1 cellular context compared by ENCODE assay signal in genomic region chr16:66872927-66873684, GRCh38.
TF ChIP-seq lines count a peak whose summit lies in the region.

No MANE protein-coding gene starts in this region.

TF ChIP-seq in WTC11, 78 proteins besides CTCF, POLR2A, EP300 and RAD21 (continued from another document):
- TF ChIP-seq ATF2 (CRISPR knock-in tag; IDR thresholded peaks at IDR 0.05; ENCODE audit: borderline replicate concordance, low read depth) (no peak), ATF1 (CRISPR knock-in tag; IDR thresholded peaks at IDR 0.05) (no peak), ETV6 (CRISPR knock-in tag; IDR thresholded peaks at IDR 0.05) (peak; percentile 31; the same call in 1 of the 2 replicates), MYBL2 (CRISPR knock-in tag; IDR thresholded peaks at IDR 0.05) (0 out of 2 replicates have a peak, but pooled peaks have one; percentile 0), E2F5 (CRISPR knock-in tag; IDR thresholded peaks at IDR 0.05) (peak; percentile 62; the same call in 1 of the 2 replicates), RELA (CRISPR knock-in tag; IDR thresholded peaks at IDR 0.05; ENCODE audit: borderline replicate concordance) (no peak), CREM (CRISPR knock-in tag; IDR thresholded peaks at IDR 0.05) (peak; percentile 50; the same call in 1 of the 2 replicates), JUN (CRISPR knock-in tag; IDR thresholded peaks at IDR 0.05) (no peak)
